In genomic region chr22:46296257-46297150, GRCh38 we compare ENCODE assay signal across 8 cellular contexts. TPM values are rescaled to one million over a fixed set of nuclear protein-coding genes. Genes with fewer than 3 reads are reported as not detected.
A peak's percentile ranks its signal among the peaks of the same experiment; 100 is the strongest.
DNase-seq lines count a peak whose midpoint lies in the region; ATAC-seq and TF ChIP-seq lines count a peak whose summit lies in the region.

Gene GTSE1, plus strand, starts transcription at chr22:46296870. Its CDS starts 531 bp downstream, at chr22:46297401.

- H3K36me3 ChIP-seq in gastroesophageal sphincter, result peaks cover 0 to 27% of the 10 kb centered on the region in 2 donors
- H3K36me3 ChIP-seq in suprapubic skin, result peaks cover 9% of the 10 kb centered on the region

- peak; percentile 38 to 42 for TF ChIP-seq POLR2A in gastroesophageal sphincter (IDR thresholded peaks at IDR 0.05)
- TF ChIP-seq POLR2A in suprapubic skin (IDR thresholded peaks at IDR 0.05), result peak in 1 of 2 donors; percentile 27

- CTCF ChIA-PET in activated naive CD4-positive, alpha-beta T cell treated with anti-CD3 and anti-CD28 coated beads, Interleukin-2, amount 10 ng/mL, durations not matched to agents 7 days and 5 days (lab: Charles Lee), result interaction anchor here (0.9 to 2.0 kb wide), 6 partner anchors 44 to 295 kb away, joined by 3 to 18 read pairs (median 3); partner anchors contain the start of gene CDPF1

- ATAC-seq in gastroesophageal sphincter, result peak; percentile 99

- peaks cover 43% of the 10 kb centered on the region for H3K36me3 Mint-ChIP-seq in activated naive CD4-positive, alpha-beta T cell treated with anti-CD3 and anti-CD28 coated beads, Interleukin-2, amount 10 ng/mL, durations not matched to agents 7 days and 5 days

- H3K4me3 ChIP-seq in HFF-Myc (replicated peaks; ENCODE audit: low read depth, low read length) (peak within 1 kb of the TSS; percentile 87), gastroesophageal sphincter (peak within 1 kb of the TSS; percentile 45 to 64), suprapubic skin (peak within 1 kb of the TSS; percentile 64)

- DNase-seq in GM04503 (ENCODE audit: low read depth) (peak; percentile 75), HFF-Myc (ENCODE audit: extremely low read depth, low read depth) (peak; percentile 93), NAMALWA (ENCODE audit: low spot score) (peak; percentile 99), SK-N-DZ (ENCODE audit: low spot score) (peak; percentile 98), non-pigmented ciliary epithelial cell (ENCODE audit: low read depth) (peak; percentile 85), suprapubic skin (ENCODE audit: low spot score in 2 of 2) (peak; percentile 98 to 99)
- peak; percentile 99 for DNase-seq in activated naive CD4-positive, alpha-beta T cell treated with anti-CD3 and anti-CD28 coated beads, Interleukin-2, amount 10 ng/mL, durations not matched to agents 7 days and 5 days

- peak within 1 kb of the TSS; percentile 86 for H3K4me3 Mint-ChIP-seq in activated naive CD4-positive, alpha-beta T cell treated with anti-CD3 and anti-CD28 coated beads, Interleukin-2, amount 10 ng/mL, durations not matched to agents 7 days and 5 days

- H3K27ac Mint-ChIP-seq in activated naive CD4-positive, alpha-beta T cell treated with anti-CD3 and anti-CD28 coated beads, Interleukin-2, amount 10 ng/mL, durations not matched to agents 7 days and 5 days, result peak within 1 kb of the TSS; percentile 97

- 0 to 3% methylated on average over 10 to 12 of the region's 76 CpGs for WGBS in gastroesophageal sphincter (ENCODE audit: low coverage in 1 of 2), 2 donors
- 0% methylated on average over 10 of the region's 76 CpGs for WGBS in suprapubic skin

- H3K9me3 ChIP-seq in gastroesophageal sphincter, result peaks cover 0 to 9% (median 0%) of the 10 kb centered on the region in 3 donors
- H3K9me3 ChIP-seq in suprapubic skin, result no peaks in the 10 kb centered on the region

- peaks cover 5% of the 10 kb centered on the region for H3K9me3 Mint-ChIP-seq in activated naive CD4-positive, alpha-beta T cell treated with anti-CD3 and anti-CD28 coated beads, Interleukin-2, amount 10 ng/mL, durations not matched to agents 7 days and 5 days

- H3K27me3 ChIP-seq in gastroesophageal sphincter (no peaks in the 10 kb centered on the region), suprapubic skin (no peaks in the 10 kb centered on the region)

- no peaks in the 10 kb centered on the region for H3K27me3 Mint-ChIP-seq in activated naive CD4-positive, alpha-beta T cell treated with anti-CD3 and anti-CD28 coated beads, Interleukin-2, amount 10 ng/mL, durations not matched to agents 7 days and 5 days

- TF ChIP-seq EP300 in gastroesophageal sphincter (IDR thresholded peaks at IDR 0.05), result no peak
- TF ChIP-seq EP300 in suprapubic skin (IDR thresholded peaks at IDR 0.05), result no peak

- peaks cover 0 to 25% (median 15%) of the 10 kb centered on the region in 3 donors for H3K4me1 ChIP-seq in gastroesophageal sphincter
- peaks cover 30% of the 10 kb centered on the region for H3K4me1 ChIP-seq in suprapubic skin

- peaks cover 73% of the 10 kb centered on the region for H3K4me1 Mint-ChIP-seq in activated naive CD4-positive, alpha-beta T cell treated with anti-CD3 and anti-CD28 coated beads, Interleukin-2, amount 10 ng/mL, durations not matched to agents 7 days and 5 days

- no peak for TF ChIP-seq CTCF in HFF-Myc (IDR thresholded peaks at IDR 0.05; ENCODE audit: low read depth, low read length, missing control alignments)
- peak in 2 of 4 experiments; percentile 0 to 40 for TF ChIP-seq CTCF in gastroesophageal sphincter (IDR thresholded peaks at IDR 0.05)
- no peak for TF ChIP-seq CTCF in suprapubic skin (IDR thresholded peaks at IDR 0.05)

- H3K27ac ChIP-seq in gastroesophageal sphincter (peak within 1 kb of the TSS; percentile 83 to 91 (median 88)), suprapubic skin (peak within 1 kb of the TSS; percentile 87)

RNA-seq across cellular contexts. Expression of gene GTSE1, which starts in this region (rescaled TPM):
- 40.7 and 47.4 TPM in 2 replicates for polyA plus RNA-seq in SK-N-DZ (2014; cell fraction: cytosol; rRNA removed)
- 44.9 and 69.3 TPM in 2 replicates for polyA plus RNA-seq in SK-N-DZ (2014; cell fraction: nucleus; rRNA removed)
- total RNA-seq in gastroesophageal sphincter, result under 1 TPM in 3 of 4 donors, not detected in 1; 0.13 to 0.20 (median 0.19) TPM
- 1 to 10 TPM in 3 of 4 donors, under 1 TPM in 1; 0.76 to 2.2 (median 1.8) TPM for total RNA-seq in suprapubic skin

Comparison
In these comparisons a context has a peak if more than half of its experiments do, and no peak if none do; other contexts are left out.
1. Peak in every context shown above with its lines: DNase-seq, ATAC-seq, H3K4me3 ChIP-seq and H3K27ac ChIP-seq.
2. Peak in ATAC-seq, H3K4me3 ChIP-seq and H3K27ac ChIP-seq in gastroesophageal sphincter; RNA of the gene not detected or under 1 TPM.